In genomic region chr1:44412591-44412990, GRCh38 we compare ENCODE assay signal across 19 cellular contexts.
"Had no signal": no experiment of that assay in that cellular context is flagged by ENCODE, and none has a peak within 500 bp of the region (broad histone marks: within the 10 kb centered on the region; RNA-seq: fewer than 3 reads in every experiment).

No MANE protein-coding gene starts in this region.

- DNase-seq: effector CD8-positive, alpha-beta T cell; gastrocnemius medialis; kidney; left colon; left ventricle myocardium superior; mesendoderm; naive B cell; posterior cingulate gyrus; sigmoid colon; stimulated activated naive CD4-positive, alpha-beta T cell treated with Interleukin-2 at 50 U/mL for 16 hours; tibial artery; upper lobe of left lung; uterus had no signal

- FAIRE-seq: kidney had no signal

- H3K4me3 ChIP-seq: coronary artery, gastrocnemius medialis, lung, right atrium auricular region, sigmoid colon, skin epidermis, suprapubic skin, tibial artery, upper lobe of left lung, uterus had no signal

- ATAC-seq: esophagus mucosa, gastrocnemius medialis, left colon, left ventricle myocardium superior had no signal

- H3K27ac ChIP-seq: coronary artery, gastrocnemius medialis, right atrium auricular region, sigmoid colon, skin epidermis, suprapubic skin, tibial artery, upper lobe of left lung, uterus had no signal
